In genomic region chr11:9001736-9002135, GRCh38 we compare ENCODE assay signal across 9 cellular contexts. TPM values are rescaled to one million over a fixed set of nuclear protein-coding genes. Genes with fewer than 3 reads are reported as not detected.
DNase-seq lines count a peak whose midpoint lies in the region; ATAC-seq and TF ChIP-seq lines count a peak whose summit lies in the region.
"Had no signal": no experiment of that assay in that cellular context is flagged by ENCODE, and none has a peak within 500 bp of the region (broad histone marks: within the 10 kb centered on the region; RNA-seq: fewer than 3 reads in every experiment).

No MANE protein-coding gene starts in this region.

- H3K27ac ChIP-seq in RWPE1: no peak overlapping the region

- no peak overlapping the region for H3K4me3 Mint-ChIP-seq in mesothelial cell of epicardium

- TF ChIP-seq CTCF in RWPE1 (conservative IDR thresholded peaks at IDR 0.05; ENCODE audit: low read depth): no peak
- no peak for TF ChIP-seq CTCF in mesothelial cell of epicardium (IDR thresholded peaks at IDR 0.05; ENCODE audit: unreplicated experiment)

- peaks cover 72% of the 10 kb centered on the region for H3K27me3 Mint-ChIP-seq in mesothelial cell of epicardium (ENCODE audit: low read depth)

- peaks cover 8% of the 10 kb centered on the region for H3K4me1 Mint-ChIP-seq in mesothelial cell of epicardium

- ATAC-seq in HG03196 (IDR thresholded peaks at IDR 0.05; ENCODE audit: unreplicated experiment): no peak
- ATAC-seq: left colon had no signal

- no peak overlapping the region for H3K27ac Mint-ChIP-seq in mesothelial cell of epicardium

- POLR2A ChIA-PET in RWPE1 (lab: Yijun Ruan, JAX; ENCODE audit: low non-redundant PET): no interaction called here

- CTCF ChIA-PET in RWPE1 (lab: Yijun Ruan, JAX): no interaction called here

- H3K9me3 Mint-ChIP-seq in mesothelial cell of epicardium: no peaks in the 10 kb centered on the region

- DNase-seq in ELF-1 (ENCODE audit: low read depth, low spot score) (peak; percentile 10), RWPE1 (ENCODE audit: low spot score) (peak; percentile 45), amniotic epithelial cell (ENCODE audit: low read depth) (peak; percentile 84), pons (ENCODE audit: low spot score) (peak; percentile 25), NCI-H146 treated with DMSO at 0.1 percent for 48 hours (lab: John Stamatoyannopoulos, UW; ENCODE audit: unreplicated experiment) (no peak), cerebellar nuclear complex (lab: John Stamatoyannopoulos, UW) (no peak), mesothelial cell of epicardium (ENCODE audit: low spot score in 2 of 2, unreplicated experiment in 2 of 2) (no peak)
- DNase-seq: left colon had no signal

- H3K36me3 Mint-ChIP-seq in mesothelial cell of epicardium: no peaks in the 10 kb centered on the region

RNA-seq across cellular contexts. Expression of gene NRIP3, which starts 2.1 kb away (rescaled TPM):
- total RNA-seq in mesothelial cell of epicardium: 1.4 to 1.8 TPM (median 1.5 TPM) in 3 replicates

RNA-seq across cellular contexts. Expression of gene TMEM9B, which starts 37.5 kb away (rescaled TPM):
- total RNA-seq in mesothelial cell of epicardium: 19.4 to 21.9 TPM (median 20.5 TPM) in 3 replicates

RNA-seq across cellular contexts. Expression of gene ASCL3, which starts 58.9 kb away (rescaled TPM):
- not detected in 3 replicates for total RNA-seq in mesothelial cell of epicardium
- total RNA-seq: left colon had no signal

Comparison
In these comparisons a context has a peak if more than half of its experiments do, and no peak if none do; other contexts are left out.
1. DNase-seq: peak in ELF-1 (single experiment), RWPE1 (single experiment), amniotic epithelial cell (single experiment) and pons (single experiment); none in NCI-H146 treated with DMSO at 0.1 percent for 48 hours (single experiment), cerebellar nuclear complex (0 of 2) and mesothelial cell of epicardium (0 of 2).